ENCODE assay signal across 21 cellular contexts in genomic region chr19:8331263-8331840, GRCh38. TPM values are rescaled to one million over a fixed set of nuclear protein-coding genes. Genes with fewer than 3 reads are reported as not detected.
"Had no signal": no experiment of that assay in that cellular context is flagged by ENCODE, and none has a peak within 500 bp of the region (broad histone marks: within the 10 kb centered on the region; RNA-seq: fewer than 3 reads in every experiment).

No MANE protein-coding gene starts in this region.

- H3K36me3 ChIP-seq: colonic mucosa, prostate gland, right atrium auricular region, stomach, thyroid gland, vagina had no signal

- H3K27me3 ChIP-seq: thyroid gland, vagina had no signal

- H3K4me1 ChIP-seq: prostate gland had no signal

- H3K27me3 Mint-ChIP-seq: natural killer cell treated with Interleukin-12 subunit alpha and Interleukin-12 subunit beta and Interleukin-15 and Interleukin-18, amount 100 ng/mL, for 72 hours had no signal

- H3K9me3 Mint-ChIP-seq: memory B cell; natural killer cell treated with Interleukin-12 subunit alpha and Interleukin-12 subunit beta and Interleukin-15 and Interleukin-18, amount 100 ng/mL, for 72 hours; stimulated activated effector memory CD8-positive, alpha-beta T cell treated with anti-CD3 and anti-CD28 coated beads, Interleukin-12 subunit alpha, Interleukin-12 subunit beta, amount 100 ng/mL, for 72 hours had no signal

- H3K4me1 Mint-ChIP-seq: neural crest cell; stimulated activated effector memory CD8-positive, alpha-beta T cell treated with anti-CD3 and anti-CD28 coated beads, Interleukin-12 subunit alpha, Interleukin-12 subunit beta, amount 100 ng/mL, for 72 hours had no signal

- H3K27ac Mint-ChIP-seq: memory B cell; natural killer cell treated with Interleukin-12 subunit alpha and Interleukin-12 subunit beta and Interleukin-15 and Interleukin-18, amount 100 ng/mL, for 72 hours; stimulated activated effector memory CD8-positive, alpha-beta T cell treated with anti-CD3 and anti-CD28 coated beads, Interleukin-12 subunit alpha, Interleukin-12 subunit beta, amount 100 ng/mL, for 72 hours had no signal

- DNase-seq: colonic mucosa; dermis blood vessel endothelial cell; effector memory CD4-positive, alpha-beta T cell; head of caudate nucleus; naive B cell; stimulated activated CD4-positive, alpha-beta T cell treated with anti-CD3 and anti-CD28 coated beads, Interleukin-2, amount 100 ng/mL, for 24 hours; stimulated activated CD4-positive, alpha-beta T cell treated with anti-CD3 and anti-CD28 coated beads, Interleukin-4, amount 100 ng/mL, for 24 hours; stimulated activated naive CD4-positive, alpha-beta T cell treated with Interleukin-2 at 50 U/mL for 16 hours; stomach; thyroid gland; trophoblast cell had no signal

- H3K36me3 Mint-ChIP-seq: naive B cell; natural killer cell treated with Interleukin-12 subunit alpha and Interleukin-12 subunit beta and Interleukin-15 and Interleukin-18, amount 100 ng/mL, for 72 hours; stimulated activated effector memory CD8-positive, alpha-beta T cell treated with anti-CD3 and anti-CD28 coated beads, Interleukin-12 subunit alpha, Interleukin-12 subunit beta, amount 100 ng/mL, for 72 hours had no signal

- H3K4me3 Mint-ChIP-seq: memory B cell; naive B cell; natural killer cell treated with Interleukin-12 subunit alpha and Interleukin-12 subunit beta and Interleukin-15 and Interleukin-18, amount 100 ng/mL, for 72 hours; neural crest cell; stimulated activated effector memory CD8-positive, alpha-beta T cell treated with anti-CD3 and anti-CD28 coated beads, Interleukin-12 subunit alpha, Interleukin-12 subunit beta, amount 100 ng/mL, for 72 hours had no signal

- H3K9me3 ChIP-seq: colonic mucosa, mucosa of descending colon, prostate gland, right atrium auricular region, stomach, thyroid gland, vagina had no signal

- H3K27ac ChIP-seq: colonic mucosa, prostate gland, stomach, thyroid gland, vagina had no signal

- H3K4me3 ChIP-seq: colonic mucosa, lung, mucosa of descending colon, prostate gland, right atrium auricular region, smooth muscle cell, stomach, thyroid gland, vagina had no signal

RNA-seq across cellular contexts. Expression of gene ANGPTL4, which starts 32.6 kb away (rescaled TPM):
- total RNA-seq: neural crest cell had no signal
